Comparison of ENCODE assay signal across 1 cellular context in genomic region chr15:68800875-68801274, GRCh38.
TF ChIP-seq lines count a peak whose summit lies in the region.

No MANE protein-coding gene starts in this region.

TF ChIP-seq in WTC11, 78 proteins besides CTCF, POLR2A, EP300 and RAD21 (continued from another document):
- TF ChIP-seq ZNF281 (CRISPR knock-in tag; IDR thresholded peaks at IDR 0.05): no peak
- TF ChIP-seq ATF3 (CRISPR knock-in tag; conservative IDR thresholded peaks at IDR 0.05): no peak
- TF ChIP-seq CREB1 (CRISPR knock-in tag; IDR thresholded peaks at IDR 0.05): no peak
- TF ChIP-seq TEAD1 (CRISPR knock-in tag; IDR thresholded peaks at IDR 0.05): no peak
- TF ChIP-seq TEAD4 (CRISPR knock-in tag; IDR thresholded peaks at IDR 0.05): no peak
- no peak for TF ChIP-seq ZNF425 (CRISPR knock-in tag; conservative IDR thresholded peaks at IDR 0.05)
- no peak for TF ChIP-seq NFATC4 (CRISPR knock-in tag; IDR thresholded peaks at IDR 0.05)
- TF ChIP-seq CDX4 (CRISPR knock-in tag; IDR thresholded peaks at IDR 0.05; ENCODE audit: borderline replicate concordance): no peak
- no peak for TF ChIP-seq JAZF1 (CRISPR knock-in tag; IDR thresholded peaks at IDR 0.05)
- no peak for TF ChIP-seq MLX (CRISPR knock-in tag; IDR thresholded peaks at IDR 0.05)
- TF ChIP-seq GTF2I (CRISPR knock-in tag; conservative IDR thresholded peaks at IDR 0.05): no peak
